ENCODE assay signal across 1 cellular context in genomic region chr2:19818543-19818942, GRCh38.
TF ChIP-seq lines count a peak whose summit lies in the region.

No MANE protein-coding gene starts in this region.

TF ChIP-seq in WTC11, 78 proteins besides CTCF, POLR2A, EP300 and RAD21 (continued from another document):
- TF ChIP-seq, protein P1, sequence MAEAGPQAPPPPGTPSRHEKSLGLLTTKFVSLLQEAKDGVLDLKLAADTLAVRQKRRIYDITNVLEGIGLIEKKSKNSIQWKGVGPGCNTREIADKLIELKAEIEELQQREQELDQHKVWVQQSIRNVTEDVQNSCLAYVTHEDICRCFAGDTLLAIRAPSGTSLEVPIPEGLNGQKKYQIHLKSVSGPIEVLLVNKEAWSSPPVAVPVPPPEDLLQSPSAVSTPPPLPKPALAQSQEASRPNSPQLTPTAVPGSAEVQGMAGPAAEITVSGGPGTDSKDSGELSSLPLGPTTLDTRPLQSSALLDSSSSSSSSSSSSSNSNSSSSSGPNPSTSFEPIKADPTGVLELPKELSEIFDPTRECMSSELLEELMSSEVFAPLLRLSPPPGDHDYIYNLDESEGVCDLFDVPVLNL (CRISPR knock-in tag; IDR thresholded peaks at IDR 0.05; ENCODE audit: borderline replicate concordance, low read depth): no peak
- no peak for TF ChIP-seq ETV6 (CRISPR knock-in tag; IDR thresholded peaks at IDR 0.05)
